1 cellular context compared by ENCODE assay signal in the genomic region with DNA sequence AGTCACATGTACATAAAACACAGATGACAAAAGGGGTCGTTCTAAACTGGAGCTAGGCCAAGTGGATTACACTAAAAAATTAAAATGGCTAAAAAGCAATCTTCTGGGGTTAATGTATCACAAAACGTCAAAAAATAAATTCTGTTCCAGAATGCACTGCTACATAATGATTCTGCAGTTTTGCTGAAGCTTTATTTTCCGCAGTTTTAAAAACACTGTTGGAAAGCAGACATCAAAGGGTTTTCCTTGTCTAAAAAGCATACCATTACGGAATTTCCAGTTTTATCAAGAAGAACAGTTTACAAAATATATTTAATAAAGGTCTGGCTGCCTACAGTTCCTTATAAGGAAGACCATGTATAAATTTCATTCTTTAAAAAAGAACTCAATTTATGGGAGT.
A peak's percentile ranks its signal among the peaks of the same experiment; 100 is the strongest.
TF ChIP-seq lines count a peak whose summit lies in the region.

No MANE protein-coding gene starts in this region.

TF ChIP-seq in K562, 482 proteins besides CTCF, POLR2A, EP300 and RAD21 (continued from another document):
- TF ChIP-seq, protein P1, sequence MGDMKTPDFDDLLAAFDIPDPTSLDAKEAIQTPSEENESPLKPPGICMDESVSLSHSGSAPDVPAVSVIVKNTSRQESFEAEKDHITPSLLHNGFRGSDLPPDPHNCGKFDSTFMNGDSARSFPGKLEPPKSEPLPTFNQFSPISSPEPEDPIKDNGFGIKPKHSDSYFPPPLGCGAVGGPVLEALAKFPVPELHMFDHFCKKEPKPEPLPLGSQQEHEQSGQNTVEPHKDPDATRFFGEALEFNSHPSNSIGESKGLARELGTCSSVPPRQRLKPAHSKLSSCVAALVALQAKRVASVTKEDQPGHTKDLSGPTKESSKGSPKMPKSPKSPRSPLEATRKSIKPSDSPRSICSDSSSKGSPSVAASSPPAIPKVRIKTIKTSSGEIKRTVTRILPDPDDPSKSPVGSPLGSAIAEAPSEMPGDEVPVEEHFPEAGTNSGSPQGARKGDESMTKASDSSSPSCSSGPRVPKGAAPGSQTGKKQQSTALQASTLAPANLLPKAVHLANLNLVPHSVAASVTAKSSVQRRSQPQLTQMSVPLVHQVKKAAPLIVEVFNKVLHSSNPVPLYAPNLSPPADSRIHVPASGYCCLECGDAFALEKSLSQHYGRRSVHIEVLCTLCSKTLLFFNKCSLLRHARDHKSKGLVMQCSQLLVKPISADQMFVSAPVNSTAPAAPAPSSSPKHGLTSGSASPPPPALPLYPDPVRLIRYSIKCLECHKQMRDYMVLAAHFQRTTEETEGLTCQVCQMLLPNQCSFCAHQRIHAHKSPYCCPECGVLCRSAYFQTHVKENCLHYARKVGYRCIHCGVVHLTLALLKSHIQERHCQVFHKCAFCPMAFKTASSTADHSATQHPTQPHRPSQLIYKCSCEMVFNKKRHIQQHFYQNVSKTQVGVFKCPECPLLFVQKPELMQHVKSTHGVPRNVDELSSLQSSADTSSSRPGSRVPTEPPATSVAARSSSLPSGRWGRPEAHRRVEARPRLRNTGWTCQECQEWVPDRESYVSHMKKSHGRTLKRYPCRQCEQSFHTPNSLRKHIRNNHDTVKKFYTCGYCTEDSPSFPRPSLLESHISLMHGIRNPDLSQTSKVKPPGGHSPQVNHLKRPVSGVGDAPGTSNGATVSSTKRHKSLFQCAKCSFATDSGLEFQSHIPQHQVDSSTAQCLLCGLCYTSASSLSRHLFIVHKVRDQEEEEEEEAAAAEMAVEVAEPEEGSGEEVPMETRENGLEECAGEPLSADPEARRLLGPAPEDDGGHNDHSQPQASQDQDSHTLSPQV (IDR thresholded peaks at IDR 0.05): peak; percentile 28; the same call in 1 of the 2 replicates
- TF ChIP-seq NFE2 (IDR thresholded peaks at IDR 0.05; ENCODE audit: low read depth) (peak; percentile 72), LEF1 (IDR thresholded peaks at IDR 0.05) (peak; percentile 79), BACH1 (tag; IDR thresholded peaks at IDR 0.05) (0 out of 2 replicates have a peak, but pooled peaks have one; percentile 23), ZNF668 (CRISPR knock-in tag; IDR thresholded peaks at IDR 0.05) (0 out of 2 replicates have a peak, but pooled peaks have one; percentile 23), NFIC (IDR thresholded peaks at IDR 0.05) (0 out of 2 replicates have a peak, but pooled peaks have one; percentile 37), POLR2H (tag; IDR thresholded peaks at IDR 0.05; ENCODE audit: low read depth) (0 out of 2 replicates have a peak, but pooled peaks have one; percentile 13), C11orf30 (IDR thresholded peaks at IDR 0.05; ENCODE audit: low read depth) (peak; percentile 78), ADNP (tag; IDR thresholded peaks at IDR 0.05) (no peak), ZNF324 (CRISPR knock-in tag; IDR thresholded peaks at IDR 0.05) (no peak)
- TF ChIP-seq, protein P2, sequence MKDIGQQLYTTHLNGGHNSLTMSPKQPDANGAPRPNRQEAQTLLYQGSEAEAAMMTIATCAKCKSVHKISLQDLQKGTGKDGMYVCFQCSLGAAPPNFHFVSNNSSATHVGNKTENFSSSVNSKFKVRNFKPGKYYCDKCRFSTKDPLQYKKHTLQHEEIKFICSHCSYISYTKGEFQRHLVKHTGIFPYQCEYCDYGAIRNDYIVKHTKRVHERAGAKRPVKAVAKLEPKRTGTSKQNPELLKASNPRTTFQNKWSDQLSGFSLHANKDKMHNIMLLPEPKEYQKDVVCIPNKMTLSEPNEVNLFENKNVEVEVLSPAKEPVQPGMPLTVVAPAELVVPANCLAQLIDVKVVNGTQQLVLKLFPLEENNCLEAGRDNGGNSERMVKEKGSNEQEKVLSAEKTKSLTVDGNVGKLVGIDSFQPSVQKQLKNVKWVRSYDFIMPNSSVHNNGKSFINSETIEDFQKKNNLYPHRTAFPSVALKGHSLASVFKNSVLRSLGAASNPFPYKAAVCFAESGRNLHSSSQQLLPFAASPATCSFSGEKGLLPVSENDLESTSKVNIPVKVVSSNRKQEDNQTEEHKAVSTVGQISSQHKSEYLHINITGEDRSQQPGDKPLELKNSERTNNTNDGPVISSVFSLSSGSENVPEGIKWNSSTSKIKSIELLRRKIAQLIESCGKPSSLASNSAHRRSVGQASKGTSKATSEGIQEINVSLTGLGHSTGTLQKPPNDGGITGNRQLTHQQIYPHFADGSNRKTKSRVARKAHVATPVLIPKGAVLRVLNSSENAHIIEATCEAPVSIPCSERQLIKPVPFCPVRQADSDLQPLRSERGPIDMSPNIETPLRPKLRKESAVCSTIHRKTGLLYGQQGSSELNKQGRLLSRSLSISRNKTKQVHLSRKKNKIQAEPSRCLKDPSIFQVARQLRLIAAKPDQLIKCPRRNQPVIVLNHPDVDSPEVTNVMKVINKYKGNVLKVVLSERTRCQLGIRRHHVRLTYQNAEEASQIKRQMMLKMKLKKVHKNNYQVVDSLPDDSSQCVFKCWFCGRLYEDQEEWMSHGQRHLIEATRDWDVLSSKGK (CRISPR knock-in tag; IDR thresholded peaks at IDR 0.05): no peak
- TF ChIP-seq, protein P3, sequence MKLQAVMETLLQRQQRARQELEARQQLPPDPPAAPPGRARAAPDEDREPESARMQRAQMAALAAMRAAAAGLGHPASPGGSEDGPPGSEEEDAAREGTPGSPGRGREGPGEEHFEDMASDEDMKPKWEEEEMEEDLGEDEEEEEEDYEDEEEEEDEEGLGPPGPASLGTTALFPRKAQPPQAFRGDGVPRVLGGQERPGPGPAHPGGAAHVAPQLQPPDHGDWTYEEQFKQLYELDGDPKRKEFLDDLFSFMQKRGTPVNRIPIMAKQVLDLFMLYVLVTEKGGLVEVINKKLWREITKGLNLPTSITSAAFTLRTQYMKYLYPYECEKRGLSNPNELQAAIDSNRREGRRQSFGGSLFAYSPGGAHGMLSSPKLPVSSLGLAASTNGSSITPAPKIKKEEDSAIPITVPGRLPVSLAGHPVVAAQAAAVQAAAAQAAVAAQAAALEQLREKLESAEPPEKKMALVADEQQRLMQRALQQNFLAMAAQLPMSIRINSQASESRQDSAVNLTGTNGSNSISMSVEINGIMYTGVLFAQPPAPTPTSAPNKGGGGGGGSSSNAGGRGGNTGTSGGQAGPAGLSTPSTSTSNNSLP (IDR thresholded peaks at IDR 0.05; ENCODE audit: borderline replicate concordance, low read depth, low read length): 0 out of 2 replicates have a peak, but pooled peaks have one; percentile 6
- TF ChIP-seq, protein P4, sequence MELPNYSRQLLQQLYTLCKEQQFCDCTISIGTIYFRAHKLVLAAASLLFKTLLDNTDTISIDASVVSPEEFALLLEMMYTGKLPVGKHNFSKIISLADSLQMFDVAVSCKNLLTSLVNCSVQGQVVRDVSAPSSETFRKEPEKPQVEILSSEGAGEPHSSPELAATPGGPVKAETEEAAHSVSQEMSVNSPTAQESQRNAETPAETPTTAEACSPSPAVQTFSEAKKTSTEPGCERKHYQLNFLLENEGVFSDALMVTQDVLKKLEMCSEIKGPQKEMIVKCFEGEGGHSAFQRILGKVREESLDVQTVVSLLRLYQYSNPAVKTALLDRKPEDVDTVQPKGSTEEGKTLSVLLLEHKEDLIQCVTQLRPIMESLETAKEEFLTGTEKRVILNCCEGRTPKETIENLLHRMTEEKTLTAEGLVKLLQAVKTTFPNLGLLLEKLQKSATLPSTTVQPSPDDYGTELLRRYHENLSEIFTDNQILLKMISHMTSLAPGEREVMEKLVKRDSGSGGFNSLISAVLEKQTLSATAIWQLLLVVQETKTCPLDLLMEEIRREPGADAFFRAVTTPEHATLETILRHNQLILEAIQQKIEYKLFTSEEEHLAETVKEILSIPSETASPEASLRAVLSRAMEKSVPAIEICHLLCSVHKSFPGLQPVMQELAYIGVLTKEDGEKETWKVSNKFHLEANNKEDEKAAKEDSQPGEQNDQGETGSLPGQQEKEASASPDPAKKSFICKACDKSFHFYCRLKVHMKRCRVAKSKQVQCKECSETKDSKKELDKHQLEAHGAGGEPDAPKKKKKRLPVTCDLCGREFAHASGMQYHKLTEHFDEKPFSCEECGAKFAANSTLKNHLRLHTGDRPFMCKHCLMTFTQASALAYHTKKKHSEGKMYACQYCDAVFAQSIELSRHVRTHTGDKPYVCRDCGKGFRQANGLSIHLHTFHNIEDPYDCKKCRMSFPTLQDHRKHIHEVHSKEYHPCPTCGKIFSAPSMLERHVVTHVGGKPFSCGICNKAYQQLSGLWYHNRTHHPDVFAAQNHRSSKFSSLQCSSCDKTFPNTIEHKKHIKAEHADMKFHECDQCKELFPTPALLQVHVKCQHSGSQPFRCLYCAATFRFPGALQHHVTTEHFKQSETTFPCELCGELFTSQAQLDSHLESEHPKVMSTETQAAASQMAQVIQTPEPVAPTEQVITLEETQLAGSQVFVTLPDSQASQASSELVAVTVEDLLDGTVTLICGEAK (IDR thresholded peaks at IDR 0.05): peak; percentile 45; the same call in 1 of the 2 replicates
- TF ChIP-seq, protein P4 (CRISPR knock-in tag; IDR thresholded peaks at IDR 0.05): no peak
